In the genomic region with DNA sequence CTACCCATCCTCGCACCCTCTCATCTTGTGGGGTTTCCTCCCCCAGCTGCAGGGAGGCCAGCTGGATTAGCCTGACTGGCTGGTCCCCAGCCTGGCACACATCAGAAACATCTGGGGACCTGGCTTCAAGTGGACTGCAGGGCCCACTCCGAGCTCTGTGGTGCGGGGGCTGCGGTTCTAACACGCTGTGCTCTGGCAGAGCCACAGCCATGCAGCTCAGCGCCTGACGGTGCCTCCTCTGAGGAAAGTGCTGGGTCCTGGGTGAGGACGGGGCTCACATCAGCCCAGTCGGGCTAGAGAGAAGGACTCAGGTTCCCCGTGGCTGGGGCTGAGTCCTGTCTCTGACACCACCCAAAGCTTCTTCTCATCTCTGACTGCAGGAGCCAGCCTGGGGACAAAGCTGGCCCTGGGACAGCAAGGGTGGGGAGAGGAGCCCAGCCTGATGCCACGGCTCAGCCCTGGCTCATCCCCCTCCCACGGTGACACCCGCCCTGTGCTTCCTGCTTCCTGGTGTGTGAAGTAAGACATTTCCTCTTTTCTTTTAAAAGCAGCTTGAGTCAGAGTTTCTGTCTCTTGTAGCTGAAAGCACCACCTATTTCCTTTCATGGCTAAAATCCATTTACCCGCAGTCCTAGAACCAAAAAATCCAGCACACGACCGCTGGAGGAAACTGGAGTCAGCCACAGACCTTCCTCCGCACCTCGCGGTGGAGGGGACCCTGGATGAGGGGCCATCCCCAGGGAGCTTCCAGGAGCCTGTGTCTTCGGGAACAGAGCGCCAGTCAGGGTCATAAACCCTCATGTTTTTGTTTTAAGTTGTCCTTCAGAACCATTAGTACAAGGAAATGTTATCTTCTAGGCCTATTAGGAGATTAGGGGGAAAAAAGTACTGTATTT, we compare ENCODE assay signal across 8 cellular contexts.
A peak's percentile ranks its signal among the peaks of the same experiment; 100 is the strongest.
DNase-seq lines count a peak whose midpoint lies in the region; ATAC-seq and TF ChIP-seq lines count a peak whose summit lies in the region.

No MANE protein-coding gene starts in this region.

- TF ChIP-seq CTCF in activated B cell treated with CpG ODN at 0.5 μM for 24 hours (IDR thresholded peaks at IDR 0.05) (no peak), testis (IDR thresholded peaks at IDR 0.05) (no peak), BE2C (IDR thresholded peaks at IDR 0.05; ENCODE audit: low read depth, low read length) (no peak)

- H3K9me3 ChIP-seq in testis: no peaks in the 10 kb centered on the region
- H3K9me3 ChIP-seq in BE2C: no peaks in the 10 kb centered on the region

- intact Hi-C loops in activated B cell treated with CpG ODN at 0.5 μM for 24 hours (cut with micrococcal nuclease) (loop anchor here (2.0 kb wide), 1 partner anchor 127 kb away; the partner anchor contains the start of gene AFDN), testis (cut with DNase I; ENCODE audit: low total_unique reads) (no loop called here)

- H3K36me3 Mint-ChIP-seq in activated B cell treated with CpG ODN at 0.5 μM for 24 hours (ENCODE audit: low read depth): no peaks in the 10 kb centered on the region
- H3K36me3 Mint-ChIP-seq in naive thymus-derived CD8-positive, alpha-beta T cell: no peaks in the 10 kb centered on the region

- peaks cover 2% of the 10 kb centered on the region for H3K27me3 Mint-ChIP-seq in activated B cell treated with CpG ODN at 0.5 μM for 24 hours
- peaks cover 0 to 16% (median 9%) of the 10 kb centered on the region in 5 donors for H3K27me3 Mint-ChIP-seq in naive thymus-derived CD8-positive, alpha-beta T cell

- WGBS in testis, 2 donors: 31 to 36% methylated on average over 21 of the region's 21 CpGs

- CTCF ChIA-PET in activated B cell treated with CpG ODN at 0.5 μM for 24 hours (lab: Charles Lee): interaction anchor here (1.0 kb wide), 1 partner anchor 129 kb away, joined by 3 read pairs; no protein-coding TSS in a partner anchor

- H3K9me3 Mint-ChIP-seq in activated B cell treated with CpG ODN at 0.5 μM for 24 hours: no peaks in the 10 kb centered on the region
- H3K9me3 Mint-ChIP-seq in naive thymus-derived CD8-positive, alpha-beta T cell: no peaks in the 10 kb centered on the region

- ATAC-seq in GM19351 (IDR thresholded peaks at IDR 0.05; ENCODE audit: unreplicated experiment) (peak; percentile 91), HG03354 (IDR thresholded peaks at IDR 0.05; ENCODE audit: poor library complexity, severe bottlenecking, unreplicated experiment) (peak; percentile 94), activated B cell treated with CpG ODN at 0.5 μM for 24 hours (ENCODE audit: low read depth) (peak; percentile 95)
- ATAC-seq in naive thymus-derived CD8-positive, alpha-beta T cell: peak; percentile 88 to 89

- peak overlapping the region; percentile 96 for H3K27ac Mint-ChIP-seq in activated B cell treated with CpG ODN at 0.5 μM for 24 hours
- H3K27ac Mint-ChIP-seq in naive thymus-derived CD8-positive, alpha-beta T cell: peak overlapping the region; percentile 22 to 94 (median 80)

- H3K36me3 ChIP-seq in testis (ENCODE audit: low read depth, missing control alignments): no peaks in the 10 kb centered on the region
- H3K36me3 ChIP-seq in BE2C: no peaks in the 10 kb centered on the region

- H3K4me1 Mint-ChIP-seq in activated B cell treated with CpG ODN at 0.5 μM for 24 hours: peaks cover 24% of the 10 kb centered on the region
- peaks cover 8 to 25% (median 22%) of the 10 kb centered on the region in 4 donors for H3K4me1 Mint-ChIP-seq in naive thymus-derived CD8-positive, alpha-beta T cell

- H3K4me1 ChIP-seq in testis (peaks cover 16% of the 10 kb centered on the region), BE2C (no peaks in the 10 kb centered on the region)

- TF ChIP-seq POLR2A in testis (IDR thresholded peaks at IDR 0.05): no peak

- DNase-seq in activated B cell treated with CpG ODN at 0.5 μM for 24 hours (peak; percentile 57), dermis microvascular lymphatic vessel endothelial cell (ENCODE audit: low read depth in 2 of 2) (peak; percentile 60 to 93), testis (peak; percentile 60), NCI-H2227 treated with DMSO at 0.1 percent for 48 hours (lab: John Stamatoyannopoulos, UW) (no peak), BE2C (no peak)
- DNase-seq in naive thymus-derived CD8-positive, alpha-beta T cell: peak in 8 of 10 donors; percentile 6 to 69 (median 36)

- H3K27me3 ChIP-seq in testis: no peaks in the 10 kb centered on the region
- no peaks in the 10 kb centered on the region for H3K27me3 ChIP-seq in BE2C

- H3K27ac ChIP-seq in testis: peak overlapping the region; percentile 47 to 87

- POLR2A ChIA-PET in activated B cell treated with CpG ODN at 0.5 μM for 24 hours (lab: Charles Lee): interaction anchor here (0.6 kb wide), 1 partner anchor 1508 kb away, joined by 3 read pairs; no protein-coding TSS in a partner anchor
- POLR2A ChIA-PET in naive thymus-derived CD8-positive, alpha-beta T cell (lab: Charles Lee): no interaction called here

- H3K4me3 Mint-ChIP-seq in activated B cell treated with CpG ODN at 0.5 μM for 24 hours: peak overlapping the region; percentile 86
- H3K4me3 Mint-ChIP-seq in naive thymus-derived CD8-positive, alpha-beta T cell: peak overlapping the region; percentile 70 to 88 (median 78)

- H3K4me3 ChIP-seq in testis: no peak overlapping the region
- no peak overlapping the region for H3K4me3 ChIP-seq in BE2C (ENCODE audit: low read depth, low read length)

Comparison
In these comparisons a context has a peak if more than half of its experiments do, and no peak if none do; other contexts are left out.
1. DNase-seq: peak in activated B cell treated with CpG ODN at 0.5 μM for 24 hours (single experiment), dermis microvascular lymphatic vessel endothelial cell (2 of 2), naive thymus-derived CD8-positive, alpha-beta T cell (8 of 10) and testis (single experiment); none in NCI-H2227 treated with DMSO at 0.1 percent for 48 hours (single experiment) and BE2C (single experiment).
2. Peak in every context shown above with its lines, with median percentiles within 50 percentile points of each other: ATAC-seq.